8 cellular contexts compared by ENCODE assay signal in the genomic region with DNA sequence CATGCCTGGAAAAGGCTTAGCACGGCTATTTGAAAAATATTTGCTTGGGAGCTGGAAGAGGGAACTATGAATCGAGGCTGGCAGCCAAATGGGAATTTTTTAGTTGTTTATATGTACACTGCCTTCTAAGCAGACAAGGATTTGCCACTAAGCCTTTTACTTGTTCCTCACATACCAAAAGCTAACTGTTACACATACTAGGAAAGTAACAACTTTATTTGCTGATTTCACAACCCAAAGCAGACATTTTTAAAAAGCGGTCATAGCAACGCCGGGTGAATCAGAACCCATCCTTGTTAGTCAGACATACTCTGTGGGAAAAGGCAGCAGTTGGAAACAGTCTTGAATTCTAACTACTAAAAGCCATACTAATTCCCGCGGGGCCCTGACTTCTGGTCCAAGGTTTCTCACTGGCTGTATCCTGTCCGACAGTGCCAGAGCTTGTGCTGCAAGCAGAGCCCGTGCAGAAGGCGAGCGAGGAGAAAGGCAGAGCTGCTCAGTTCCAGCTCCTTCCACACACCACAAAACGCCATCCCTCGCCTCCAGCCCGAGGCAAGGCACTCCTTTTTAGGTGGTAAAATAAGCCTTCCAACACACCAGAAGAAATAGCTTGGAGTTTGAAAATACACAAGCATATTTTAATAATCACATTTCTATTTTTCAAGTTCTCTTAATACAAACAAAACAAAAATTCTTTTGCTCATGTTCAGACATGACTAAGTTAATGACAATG.
DNase-seq lines count a peak whose midpoint lies in the region; ATAC-seq and TF ChIP-seq lines count a peak whose summit lies in the region.

No MANE protein-coding gene starts in this region.

- H3K27me3 ChIP-seq in HL-60 (ENCODE audit: insufficient read depth, poor library complexity, severe bottlenecking) (no peaks in the 10 kb centered on the region), adipocyte (replicated peaks; ENCODE audit: control insufficient read depth, insufficient read depth, low read length) (no peaks in the 10 kb centered on the region), heart left ventricle (no peaks in the 10 kb centered on the region), rectal smooth muscle tissue (ENCODE audit: control insufficient read depth, insufficient read depth, low read length) (no peaks in the 10 kb centered on the region)

- TF ChIP-seq CTCF in HL-60 (IDR thresholded peaks at IDR 0.05; ENCODE audit: insufficient read depth, low read length) (no peak), heart left ventricle (IDR thresholded peaks at IDR 0.05) (no peak)

- peaks cover 98% of the 10 kb centered on the region for H3K4me1 ChIP-seq in adipocyte (ENCODE audit: control insufficient read depth, insufficient read depth, low read length)
- peaks cover 19 to 100% (median 85%) of the 10 kb centered on the region in 12 donors for H3K4me1 ChIP-seq in heart left ventricle
- peaks cover 89% of the 10 kb centered on the region for H3K4me1 ChIP-seq in rectal smooth muscle tissue (ENCODE audit: control insufficient read depth, insufficient read depth, low read length)

- H3K4me3 ChIP-seq in HL-60 (replicated peaks; ENCODE audit: insufficient read depth, low read length): no peak overlapping the region
- H3K4me3 ChIP-seq in adipocyte (ENCODE audit: low read length): peak overlapping the region; percentile 70
- H3K4me3 ChIP-seq in heart left ventricle: peak overlapping the region in 7 of 12 donors; percentile 1 to 47 (median 28)
- peak overlapping the region; percentile 51 for H3K4me3 ChIP-seq in rectal smooth muscle tissue (ENCODE audit: low read length)

- peak overlapping the region; percentile 83 for H3K9ac ChIP-seq in adipocyte (ENCODE audit: low read length)
- H3K9ac ChIP-seq in rectal smooth muscle tissue (ENCODE audit: low read length): peak overlapping the region; percentile 47

- H3K27ac ChIP-seq in HL-60 (replicated peaks) (peak overlapping the region; percentile 56), heart left ventricle (peak overlapping the region; percentile 28 to 93 (median 90)), rectal smooth muscle tissue (ENCODE audit: low read depth, low read length) (peak overlapping the region; percentile 99)

- ATAC-seq in heart left ventricle (peak; percentile 33 to 67 (median 56)), HG03432 (IDR thresholded peaks at IDR 0.05; ENCODE audit: unreplicated experiment) (no peak), HG02884 (IDR thresholded peaks at IDR 0.05; ENCODE audit: unreplicated experiment) (no peak), HG03108 (IDR thresholded peaks at IDR 0.05; ENCODE audit: unreplicated experiment) (no peak)

- TF ChIP-seq POLR2A in heart left ventricle (IDR thresholded peaks at IDR 0.05): no peak

- H3K9me3 ChIP-seq in adipocyte (ENCODE audit: control insufficient read depth, low read length) (no peaks in the 10 kb centered on the region), heart left ventricle (no peaks in the 10 kb centered on the region)

- 8 to 20% (median 13%) methylated on average over 14 of the region's 14 CpGs for WGBS in heart left ventricle, 4 donors

- DNase-seq in A172 (ENCODE audit: low spot score) (peak; percentile 94), HL-60 (ENCODE audit: low read depth in 1 of 2, low spot score in 1 of 2) (no peak), adipocyte (ENCODE audit: low read depth) (peak; percentile 98), heart left ventricle (peak; percentile 86 to 94 (median 89))

- H3K36me3 ChIP-seq in adipocyte (ENCODE audit: control insufficient read depth, insufficient read depth, low read length, severe bottlenecking) (peaks cover under 1% of the 10 kb centered on the region), heart left ventricle (peaks cover 0 to 5% (median 0%) of the 10 kb centered on the region in 9 donors), rectal smooth muscle tissue (ENCODE audit: control insufficient read depth, insufficient read depth, low read length) (peaks cover 2% of the 10 kb centered on the region)

- intact Hi-C loops in heart left ventricle (cut with DNase I): no loop called here

Comparison
In these comparisons a context has a peak if more than half of its experiments do, and no peak if none do; other contexts are left out.
1. DNase-seq: peak in A172 (single experiment), adipocyte (single experiment) and heart left ventricle (5 of 5); none in HL-60 (0 of 2).
2. ATAC-seq: peak in heart left ventricle (4 of 4); none in HG03432 (single experiment), HG02884 (single experiment) and HG03108 (single experiment).
3. Peak in every context shown above with its lines, with median percentiles within 50 percentile points of each other: H3K27ac ChIP-seq.